In genomic region chr13:24264976-24265375, GRCh38 we compare ENCODE assay signal across 8 cellular contexts. TPM values are rescaled to one million over a fixed set of nuclear protein-coding genes. Genes with fewer than 3 reads are reported as not detected.
A peak's percentile ranks its signal among the peaks of the same experiment; 100 is the strongest.
DNase-seq lines count a peak whose midpoint lies in the region; ATAC-seq and TF ChIP-seq lines count a peak whose summit lies in the region.

No MANE protein-coding gene starts in this region.

- no peak for TF ChIP-seq POLR2A in GM18505 (IDR thresholded peaks at IDR 0.05; ENCODE audit: borderline replicate concordance, extremely low read depth, insufficient read depth, insufficient read length)

- H3K9me3 Mint-ChIP-seq in T-cell = no peaks in the 10 kb centered on the region

- ATAC-seq in GM18505 (IDR thresholded peaks at IDR 0.05; ENCODE audit: unreplicated experiment) = peak; percentile 55
- ATAC-seq in T-cell (replicated peaks in 1 of 4) = peak; percentile 93 to 97 (median 96)
- no peak for ATAC-seq in GM18873 (IDR thresholded peaks at IDR 0.05; ENCODE audit: low FRiP score, unreplicated experiment)

- H3K36me3 Mint-ChIP-seq in T-cell = peaks cover 19% of the 10 kb centered on the region

- peak overlapping the region; percentile 98 to 99 for H3K27ac Mint-ChIP-seq in T-cell

- peak; percentile 60 to 84 (median 79) for DNase-seq in T-cell
- DNase-seq in activated naive CD4-positive, alpha-beta T cell treated with Interleukin-2 at 50 U/mL for 16 hours = peak; percentile 83
- DNase-seq in stimulated activated CD4-positive, alpha-beta T cell treated with anti-CD3 and anti-CD28 coated beads, Interleukin-1b, Interleukin-23, amount 100 ng/mL, for 4 hours (ENCODE audit: low read depth in 2 of 2) = peak; percentile 53 to 58
- DNase-seq in ACHN = no peak
- no peak for DNase-seq in amygdala (lab: John Stamatoyannopoulos, UW)
- no peak for DNase-seq in NCI-H2196 (lab: John Stamatoyannopoulos, UW; ENCODE audit: unreplicated experiment)

- in situ Hi-C loops in ACHN (cut with HindIII; ENCODE audit: low pct_ligation_motif_present, low pct_unique_long_range_greater_than_20kb, low sequenced_read_pairs) = no loop called here

- peaks cover 95 to 99% (median 95%) of the 10 kb centered on the region in 3 donors for H3K4me1 Mint-ChIP-seq in T-cell

- peak overlapping the region; percentile 69 to 94 (median 75) for H3K4me3 Mint-ChIP-seq in T-cell

- CTCF ChIA-PET in T-cell (lab: Charles Lee) = interaction anchor here in 1 of 2 donors (0.6 to 3.0 kb wide), 9 partner anchors 9 to 326 kb away, joined by 3 to 30 read pairs (median 3); no protein-coding TSS in a partner anchor

- H3K27me3 Mint-ChIP-seq in T-cell = no peaks in the 10 kb centered on the region

- POLR2A ChIA-PET in T-cell (lab: Charles Lee) = interaction anchor here (0.6 to 4.6 kb wide), 6 partner anchors 9 to 16 kb away, joined by 3 to 52 read pairs (median 10); no protein-coding TSS in a partner anchor

RNA-seq across cellular contexts. Expression of gene C1QTNF9, which starts 44.4 kb away (rescaled TPM):
- under 1 TPM in 1 of 5 donors, not detected in 4; 0.23 TPM for total RNA-seq in T-cell

Comparison
In these comparisons a context has a peak if more than half of its experiments do, and no peak if none do; other contexts are left out.
1. DNase-seq: peak in T-cell (34 of 34), activated naive CD4-positive, alpha-beta T cell treated with Interleukin-2 at 50 U/mL for 16 hours (single experiment) and stimulated activated CD4-positive, alpha-beta T cell treated with anti-CD3 and anti-CD28 coated beads, Interleukin-1b, Interleukin-23, amount 100 ng/mL, for 4 hours (2 of 2); none in ACHN (single experiment), amygdala (0 of 56) and NCI-H2196 (single experiment).